18 cellular contexts compared by ENCODE assay signal in the genomic region with DNA sequence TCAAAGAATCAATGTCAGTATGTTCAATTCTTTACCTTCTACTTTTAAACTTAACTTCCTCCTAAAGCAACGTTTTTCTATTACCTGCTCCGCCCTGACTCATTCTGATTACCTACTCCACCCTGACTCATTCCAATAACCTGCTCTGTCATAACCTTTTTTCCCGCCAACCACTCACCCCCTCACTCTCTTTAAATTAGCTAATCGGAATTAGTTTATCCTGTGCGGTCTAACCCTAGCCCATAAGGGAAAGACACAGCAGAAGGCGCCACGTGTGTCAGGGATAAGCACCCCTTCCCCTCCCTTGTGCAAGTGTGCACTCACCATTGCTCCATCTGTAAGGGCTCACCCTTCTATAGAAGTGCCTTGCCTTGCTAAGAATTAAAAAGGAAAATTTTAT.
DNase-seq lines count a peak whose midpoint lies in the region; ATAC-seq, FAIRE-seq and TF ChIP-seq lines count a peak whose summit lies in the region.
"Had no signal": no experiment of that assay in that cellular context is flagged by ENCODE, and none has a peak within 500 bp of the region (broad histone marks: within the 10 kb centered on the region; RNA-seq: fewer than 3 reads in every experiment).

No MANE protein-coding gene starts in this region.

- H3K4me3 Mint-ChIP-seq in activated CD8-positive, alpha-beta memory T cell treated with anti-CD3 and anti-CD28 coated beads, Interleukin-2, amount 10 ng/mL, durations not matched to agents 7 days and 5 days: no peak overlapping the region
- H3K4me3 Mint-ChIP-seq in progenitor cell of endocrine pancreas (ENCODE audit: low read depth): no peak overlapping the region
- H3K4me3 Mint-ChIP-seq: activated naive CD4-positive, alpha-beta T cell treated with anti-CD3 and anti-CD28 coated beads, Interleukin-2, amount 50 U/mL, for 24 hours had no signal

- H3K4me3 ChIP-seq in bronchial epithelial cell (ENCODE audit: low read depth, low read length): no peak overlapping the region
- H3K4me3 ChIP-seq: heart left ventricle, spleen had no signal

- H3K36me3 ChIP-seq in bronchial epithelial cell (ENCODE audit: control insufficient read depth, insufficient read depth, low read length): no peaks in the 10 kb centered on the region
- H3K36me3 ChIP-seq: heart left ventricle, spleen had no signal

- H3K9me3 Mint-ChIP-seq in activated CD8-positive, alpha-beta memory T cell treated with anti-CD3 and anti-CD28 coated beads, Interleukin-2, amount 10 ng/mL, durations not matched to agents 7 days and 5 days (ENCODE audit: low read depth): no peaks in the 10 kb centered on the region
- no peaks in the 10 kb centered on the region for H3K9me3 Mint-ChIP-seq in progenitor cell of endocrine pancreas (ENCODE audit: low read depth)
- H3K9me3 Mint-ChIP-seq: activated naive CD4-positive, alpha-beta T cell treated with anti-CD3 and anti-CD28 coated beads, Interleukin-2, amount 50 U/mL, for 24 hours had no signal

- no peak overlapping the region for H3K27ac Mint-ChIP-seq in activated CD8-positive, alpha-beta memory T cell treated with anti-CD3 and anti-CD28 coated beads, Interleukin-2, amount 10 ng/mL, durations not matched to agents 7 days and 5 days
- no peak overlapping the region for H3K27ac Mint-ChIP-seq in progenitor cell of endocrine pancreas
- H3K27ac Mint-ChIP-seq: activated naive CD4-positive, alpha-beta T cell treated with anti-CD3 and anti-CD28 coated beads, Interleukin-2, amount 50 U/mL, for 24 hours had no signal

- CTCF ChIA-PET in activated CD8-positive, alpha-beta memory T cell treated with anti-CD3 and anti-CD28 coated beads, Interleukin-2, amount 10 ng/mL, durations not matched to agents 7 days and 5 days (lab: Charles Lee): no interaction called here

- peak; percentile 46 for DNase-seq in activated CD8-positive, alpha-beta memory T cell treated with anti-CD3 and anti-CD28 coated beads, Interleukin-2, amount 10 ng/mL, durations not matched to agents 7 days and 5 days
- no peak for DNase-seq in activated CD8-positive, alpha-beta memory T cell treated with anti-CD3 and anti-CD28 coated beads for 24 hours
- DNase-seq in HT1080 (ENCODE audit: low read depth): peak; percentile 32
- DNase-seq in bronchial epithelial cell (ENCODE audit: low read depth): peak; percentile 75
- DNase-seq in stimulated activated CD4-positive, alpha-beta T cell treated with anti-CD3 and anti-CD28 coated beads, Interleukin-4, amount 100 ng/mL, for 24 hours: peak; percentile 32
- DNase-seq in progenitor cell of endocrine pancreas (ENCODE audit: low spot score, unreplicated experiment): no peak
- no peak for DNase-seq in NCI-H2196 (lab: John Stamatoyannopoulos, UW; ENCODE audit: unreplicated experiment)
- DNase-seq in H4 (ENCODE audit: low spot score): no peak
- DNase-seq: DMS 273 treated with DMSO at 0.1 percent for 48 hours, GOT3, heart left ventricle, left ventricle myocardium superior, NCI-H524, spleen had no signal

- FAIRE-seq in bronchial epithelial cell (lab: Jason Lieb, UNC): no peak
- FAIRE-seq: endometrium, GM19239, urothelium cell line had no signal

- TF ChIP-seq CTCF in bronchial epithelial cell (IDR thresholded peaks at IDR 0.05; ENCODE audit: insufficient read depth, low read length, severe bottlenecking): no peak
- no peak for TF ChIP-seq CTCF in progenitor cell of endocrine pancreas (IDR thresholded peaks at IDR 0.05; ENCODE audit: unreplicated experiment)

- peaks cover 2% of the 10 kb centered on the region for H3K27me3 Mint-ChIP-seq in activated CD8-positive, alpha-beta memory T cell treated with anti-CD3 and anti-CD28 coated beads, Interleukin-2, amount 10 ng/mL, durations not matched to agents 7 days and 5 days
- H3K27me3 Mint-ChIP-seq in progenitor cell of endocrine pancreas: no peaks in the 10 kb centered on the region
- H3K27me3 Mint-ChIP-seq: activated naive CD4-positive, alpha-beta T cell treated with anti-CD3 and anti-CD28 coated beads, Interleukin-2, amount 50 U/mL, for 24 hours had no signal

- ATAC-seq in activated CD8-positive, alpha-beta memory T cell treated with anti-CD3 and anti-CD28 coated beads, Interleukin-2, amount 10 ng/mL, durations not matched to agents 7 days and 5 days: peak; percentile 33
- ATAC-seq: heart left ventricle, left ventricle myocardium superior had no signal

- no peaks in the 10 kb centered on the region for H3K36me3 Mint-ChIP-seq in activated CD8-positive, alpha-beta memory T cell treated with anti-CD3 and anti-CD28 coated beads, Interleukin-2, amount 10 ng/mL, durations not matched to agents 7 days and 5 days
- H3K36me3 Mint-ChIP-seq in progenitor cell of endocrine pancreas (ENCODE audit: insufficient read depth): no peaks in the 10 kb centered on the region
- H3K36me3 Mint-ChIP-seq: activated naive CD4-positive, alpha-beta T cell treated with anti-CD3 and anti-CD28 coated beads, Interleukin-2, amount 50 U/mL, for 24 hours had no signal

- peaks cover 5% of the 10 kb centered on the region for H3K4me1 Mint-ChIP-seq in activated CD8-positive, alpha-beta memory T cell treated with anti-CD3 and anti-CD28 coated beads, Interleukin-2, amount 10 ng/mL, durations not matched to agents 7 days and 5 days
- peaks cover 2% of the 10 kb centered on the region for H3K4me1 Mint-ChIP-seq in progenitor cell of endocrine pancreas (ENCODE audit: low read depth)
- H3K4me1 Mint-ChIP-seq: activated naive CD4-positive, alpha-beta T cell treated with anti-CD3 and anti-CD28 coated beads, Interleukin-2, amount 50 U/mL, for 24 hours had no signal

- H3K27me3 ChIP-seq in bronchial epithelial cell (ENCODE audit: control insufficient read depth, insufficient read depth, low read length): no peaks in the 10 kb centered on the region
- H3K27me3 ChIP-seq: heart left ventricle, spleen had no signal

Comparison
In these comparisons a context has a peak if more than half of its experiments do, and no peak if none do; other contexts are left out.
1. DNase-seq: peak in activated CD8-positive, alpha-beta memory T cell treated with anti-CD3 and anti-CD28 coated beads, Interleukin-2, amount 10 ng/mL, durations not matched to agents 7 days and 5 days (single experiment), HT1080 (single experiment), bronchial epithelial cell (single experiment) and stimulated activated CD4-positive, alpha-beta T cell treated with anti-CD3 and anti-CD28 coated beads, Interleukin-4, amount 100 ng/mL, for 24 hours (single experiment); none in activated CD8-positive, alpha-beta memory T cell treated with anti-CD3 and anti-CD28 coated beads for 24 hours (single experiment), progenitor cell of endocrine pancreas (single experiment), NCI-H2196 (single experiment) and H4 (single experiment).